In the genomic region with DNA sequence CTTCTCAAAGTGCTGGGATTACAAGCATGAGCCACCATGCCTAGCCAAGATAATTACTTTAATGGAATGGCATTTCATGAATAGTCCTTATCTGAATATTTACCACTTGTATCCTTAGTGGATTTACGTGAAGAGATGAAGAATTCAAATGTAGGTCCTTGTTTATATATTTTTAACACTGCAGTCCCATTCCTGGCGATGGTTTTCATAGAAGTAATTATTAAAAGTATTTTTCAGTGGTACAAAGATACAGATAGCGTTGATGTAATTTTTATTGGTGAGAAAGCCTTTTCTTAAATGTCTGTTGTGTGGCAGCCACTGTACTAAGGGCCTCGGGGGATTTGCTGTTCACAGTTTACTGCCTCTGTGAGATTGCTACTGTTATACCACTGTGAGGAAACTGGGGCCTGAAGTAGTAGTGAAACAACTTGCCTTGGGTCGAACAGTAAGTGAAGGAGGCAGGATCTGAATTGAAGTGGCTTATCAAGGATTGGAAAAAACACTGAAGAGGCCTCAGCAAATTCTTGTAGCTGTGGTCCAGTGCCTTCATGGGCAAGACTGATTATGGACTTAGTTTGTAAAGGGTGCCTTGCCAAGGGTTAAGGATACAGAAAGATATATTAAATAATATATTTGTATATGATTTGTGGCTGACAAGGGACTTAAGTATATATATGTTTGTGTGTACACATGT, we compare ENCODE assay signal across 10 cellular contexts.
DNase-seq lines count a peak whose midpoint lies in the region; ATAC-seq lines count a peak whose summit lies in the region.
"Had no signal": no experiment of that assay in that cellular context is flagged by ENCODE, and none has a peak within 500 bp of the region (broad histone marks: within the 10 kb centered on the region; RNA-seq: fewer than 3 reads in every experiment).

No MANE protein-coding gene starts in this region.

- H3K36me3 Mint-ChIP-seq in stimulated activated memory B cell treated with anti-CD40 and anti-IgM and Interleukin-4, amounts not matched to agents 10 μg/mL and 1 μg/mL and 100 μg/mL, for 72 hours = no peaks in the 10 kb centered on the region

- ATAC-seq in GM19328 (IDR thresholded peaks at IDR 0.05; ENCODE audit: unreplicated experiment) (peak; percentile 51), HG02852 (IDR thresholded peaks at IDR 0.05; ENCODE audit: unreplicated experiment) (peak; percentile 62), HG03571 (IDR thresholded peaks at IDR 0.05; ENCODE audit: unreplicated experiment) (peak; percentile 84)
- ATAC-seq in stimulated activated memory B cell treated with anti-CD40 and anti-IgM and Interleukin-4, amounts not matched to agents 10 μg/mL and 1 μg/mL and 100 μg/mL, for 72 hours = peak; percentile 82

- H3K4me1 Mint-ChIP-seq in stimulated activated memory B cell treated with anti-CD40 and anti-IgM and Interleukin-4, amounts not matched to agents 10 μg/mL and 1 μg/mL and 100 μg/mL, for 72 hours = peaks cover 24% of the 10 kb centered on the region

- no peaks in the 10 kb centered on the region for H3K9me3 Mint-ChIP-seq in stimulated activated memory B cell treated with anti-CD40 and anti-IgM and Interleukin-4, amounts not matched to agents 10 μg/mL and 1 μg/mL and 100 μg/mL, for 72 hours

- H3K4me3 Mint-ChIP-seq in stimulated activated memory B cell treated with anti-CD40 and anti-IgM and Interleukin-4, amounts not matched to agents 10 μg/mL and 1 μg/mL and 100 μg/mL, for 72 hours = no peak overlapping the region

- no peak overlapping the region for H3K27ac Mint-ChIP-seq in stimulated activated memory B cell treated with anti-CD40 and anti-IgM and Interleukin-4, amounts not matched to agents 10 μg/mL and 1 μg/mL and 100 μg/mL, for 72 hours

- no peak for DNase-seq in inferior parietal cortex (ENCODE audit: extremely low spot score)
- no peak for DNase-seq in HT-29 (ENCODE audit: low spot score)
- no peak for DNase-seq in HUDEP-2 (lab: John Stamatoyannopoulos, UW; ENCODE audit: unreplicated experiment in 76 of 76)
- DNase-seq in activated naive CD4-positive, alpha-beta T cell treated with Interleukin-2 at 50 U/mL for 16 hours = no peak
- DNase-seq: activated gamma-delta T cell, DND-41 had no signal

- no peaks in the 10 kb centered on the region for H3K27me3 Mint-ChIP-seq in stimulated activated memory B cell treated with anti-CD40 and anti-IgM and Interleukin-4, amounts not matched to agents 10 μg/mL and 1 μg/mL and 100 μg/mL, for 72 hours
